1 cellular context compared by ENCODE assay signal in the genomic region with DNA sequence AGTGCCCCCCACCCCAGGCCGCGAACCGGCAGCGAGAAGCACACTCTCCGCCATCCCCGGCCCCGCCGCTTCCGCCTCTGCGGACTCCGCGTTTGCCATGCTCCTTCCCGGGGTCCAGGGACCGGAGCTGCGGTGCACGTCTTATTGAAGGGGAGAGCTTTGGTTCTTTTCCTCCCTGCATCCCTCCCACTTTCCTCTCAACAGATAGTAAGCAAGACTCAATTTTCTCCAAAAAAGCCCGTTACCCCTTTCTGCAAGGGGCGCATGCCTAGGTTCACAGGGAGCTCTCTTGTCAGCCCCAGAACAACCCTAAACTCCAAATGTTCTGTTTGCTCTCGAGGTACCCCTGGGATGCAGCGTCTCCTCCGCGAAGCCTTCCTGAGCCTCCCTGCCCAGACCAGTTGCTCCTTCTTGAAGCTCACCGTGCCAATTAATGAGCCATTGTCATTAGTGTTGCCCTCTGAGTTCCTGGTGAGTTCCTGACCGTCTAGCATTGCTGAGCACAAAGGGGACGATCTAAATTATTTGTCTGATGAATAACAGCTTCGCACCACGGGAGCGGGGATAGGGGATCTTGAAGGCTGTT.
TF ChIP-seq lines count a peak whose summit lies in the region.

No MANE protein-coding gene starts in this region.

TF ChIP-seq in H1, 55 proteins besides CTCF, POLR2A, EP300 and RAD21:
- TF ChIP-seq ATF3 (IDR thresholded peaks at IDR 0.05; ENCODE audit: insufficient read depth, low read depth, low read length) (no peak), ASH2L (IDR thresholded peaks at IDR 0.05; ENCODE audit: low read length) (peak; percentile 89), GTF2F1 (IDR thresholded peaks at IDR 0.05; ENCODE audit: borderline replicate concordance, low read depth, low read length) (no peak), SP1 (IDR thresholded peaks at IDR 0.05; ENCODE audit: low read depth, low read length) (peak; percentile 67; the same call in 1 of the 2 replicates), SIRT6 (IDR thresholded peaks at IDR 0.05; ENCODE audit: low read length) (no peak), JUN (IDR thresholded peaks at IDR 0.05; ENCODE audit: low read depth, low read length) (no peak), PHF8 (conservative IDR thresholded peaks at IDR 0.05; ENCODE audit: low read depth, low read length) (no peak), JUND (IDR thresholded peaks at IDR 0.05; ENCODE audit: low read length) (no peak), MAX (IDR thresholded peaks at IDR 0.05) (peak; percentile 50), YY1 (IDR thresholded peaks at IDR 0.05; ENCODE audit: low read depth, low read length) (0 out of 2 replicates have a peak, but pooled peaks have one; percentile 5), RNF2 (IDR thresholded peaks at IDR 0.05; ENCODE audit: borderline replicate concordance, low read depth, low read length, missing control alignments, poor library complexity, severe bottlenecking) (peak; percentile 60), KDM4A (IDR thresholded peaks at IDR 0.05; ENCODE audit: low read depth, low read length, severe bottlenecking) (peak; percentile 46), CHD2 (IDR thresholded peaks at IDR 0.05; ENCODE audit: low read length) (no peak), USF2 (IDR thresholded peaks at IDR 0.05; ENCODE audit: low read length) (no peak), BACH1 (IDR thresholded peaks at IDR 0.05; ENCODE audit: low read length) (no peak), SIN3A (conservative IDR thresholded peaks at IDR 0.05 in 1 of 2, IDR thresholded peaks at IDR 0.05 in 1 of 2; ENCODE audit: low read depth in 1 of 2, low read length in 2 of 2) (no peak), KDM5A (IDR thresholded peaks at IDR 0.05; ENCODE audit: low read length) (no peak), ZNF274 (IDR thresholded peaks at IDR 0.05; ENCODE audit: borderline replicate concordance, extremely low read depth, low read length) (no peak), BCL11A (IDR thresholded peaks at IDR 0.05; ENCODE audit: low read depth in 2 of 2, low read length in 2 of 2) (peak in 1 of 2 experiments; percentile 50), HDAC6 (IDR thresholded peaks at IDR 0.05; ENCODE audit: low read depth, low read length) (no peak), SP2 (IDR thresholded peaks at IDR 0.05; ENCODE audit: low read length) (no peak), TCF12 (IDR thresholded peaks at IDR 0.05; ENCODE audit: low read depth, low read length) (peak; percentile 50; the same call in 1 of the 2 replicates), FOSL1 (IDR thresholded peaks at IDR 0.05; ENCODE audit: insufficient read depth, low read depth, low read length) (no peak), EGR1 (IDR thresholded peaks at IDR 0.05; ENCODE audit: borderline replicate concordance, low read depth, low read length) (no peak), GABPA (IDR thresholded peaks at IDR 0.05; ENCODE audit: borderline replicate concordance, insufficient read depth, low read length) (no peak), RBBP5 (IDR thresholded peaks at IDR 0.05; ENCODE audit: borderline replicate concordance, low read depth, low read length) (peak; percentile 56; the same call in 1 of the 2 replicates), POU5F1 (IDR thresholded peaks at IDR 0.05; ENCODE audit: low read depth, low read length) (no peak; the same call in 1 of the 2 replicates), CTBP2 (IDR thresholded peaks at IDR 0.05; ENCODE audit: borderline replicate concordance, insufficient read depth, insufficient read length, low read length) (peak; percentile 49), KDM1A (IDR thresholded peaks at IDR 0.05; ENCODE audit: borderline replicate concordance, low read length) (peak; percentile 47; the same call in 1 of the 2 replicates), SUZ12 (IDR thresholded peaks at IDR 0.05; ENCODE audit: low read length) (peak; percentile 60; the same call in 1 of the 2 replicates), NANOG (IDR thresholded peaks at IDR 0.05; ENCODE audit: insufficient read depth, low read depth, low read length, poor library complexity, severe bottlenecking) (peak; percentile 100), HDAC2 (IDR thresholded peaks at IDR 0.05; ENCODE audit: borderline replicate concordance in 1 of 2, low read depth in 2 of 2, low read length in 2 of 2) (peak in 1 of 2 experiments; percentile 51; a peak in 1 of 4 replicates), TEAD4 (IDR thresholded peaks at IDR 0.05; ENCODE audit: low read depth, low read length) (peak; percentile 45; the same call in 1 of the 2 replicates), CHD1 (IDR thresholded peaks at IDR 0.05; ENCODE audit: low read depth, low read length) (no peak), TAF7 (optimal IDR thresholded peaks at IDR 0.05; ENCODE audit: borderline replicate concordance, low read depth, low read length) (no peak), TBP (IDR thresholded peaks at IDR 0.05; ENCODE audit: low read depth, low read length) (no peak), SRF (IDR thresholded peaks at IDR 0.05; ENCODE audit: low read depth, low read length) (no peak), TAF1 (IDR thresholded peaks at IDR 0.05; ENCODE audit: low read depth, low read length) (0 out of 2 replicates have a peak, but pooled peaks have one; percentile 32), MAFK (IDR thresholded peaks at IDR 0.05; ENCODE audit: low read depth, low read length) (no peak), CBX5 (IDR thresholded peaks at IDR 0.05; ENCODE audit: low read depth, low read length) (no peak), CEBPB (IDR thresholded peaks at IDR 0.05; ENCODE audit: low read depth, low read length) (no peak), EZH2 (IDR thresholded peaks at IDR 0.05; ENCODE audit: low read depth, low read length, severe bottlenecking) (peak; percentile 52), CREB1 (IDR thresholded peaks at IDR 0.05) (no peak), RFX5 (IDR thresholded peaks at IDR 0.05; ENCODE audit: borderline replicate concordance, low read depth, low read length) (no peak), SAP30 (IDR thresholded peaks at IDR 0.05; ENCODE audit: insufficient read depth, insufficient replicate concordance, low read length) (peak; percentile 46), NRF1 (IDR thresholded peaks at IDR 0.05; ENCODE audit: low read depth, low read length) (no peak), BRCA1 (IDR thresholded peaks at IDR 0.05; ENCODE audit: low read depth, low read length) (no peak), E2F6 (IDR thresholded peaks at IDR 0.05) (no peak), SP4 (IDR thresholded peaks at IDR 0.05; ENCODE audit: low read length) (0 out of 2 replicates have a peak, but pooled peaks have one; percentile 49), RXRA (IDR thresholded peaks at IDR 0.05; ENCODE audit: insufficient read depth, low read depth, low read length) (no peak), CHD7 (IDR thresholded peaks at IDR 0.05; ENCODE audit: insufficient replicate concordance, low read length) (no peak)
TF ChIP-seq in H1: peak in this region for 19.
